In genomic region chr19:6877766-6878165, GRCh38 we compare ENCODE assay signal across 4 cellular contexts. TPM values are rescaled to one million over a fixed set of nuclear protein-coding genes. Genes with fewer than 3 reads are reported as not detected.
"Had no signal": no experiment of that assay in that cellular context is flagged by ENCODE, and none has a peak within 500 bp of the region (broad histone marks: within the 10 kb centered on the region; RNA-seq: fewer than 3 reads in every experiment).

No MANE protein-coding gene starts in this region.

- ATAC-seq: GM12878 had no signal

- DNase-seq: GDM1, GF-D8 had no signal

- H3K4me3 ChIP-seq: GM12878 had no signal

RNA-seq across cellular contexts. Expression of gene ADGRE1, which starts 9.6 kb away (rescaled TPM):
- total RNA-seq: G401 had no signal
